Comparison of ENCODE assay signal across 8 cellular contexts in the genomic region with DNA sequence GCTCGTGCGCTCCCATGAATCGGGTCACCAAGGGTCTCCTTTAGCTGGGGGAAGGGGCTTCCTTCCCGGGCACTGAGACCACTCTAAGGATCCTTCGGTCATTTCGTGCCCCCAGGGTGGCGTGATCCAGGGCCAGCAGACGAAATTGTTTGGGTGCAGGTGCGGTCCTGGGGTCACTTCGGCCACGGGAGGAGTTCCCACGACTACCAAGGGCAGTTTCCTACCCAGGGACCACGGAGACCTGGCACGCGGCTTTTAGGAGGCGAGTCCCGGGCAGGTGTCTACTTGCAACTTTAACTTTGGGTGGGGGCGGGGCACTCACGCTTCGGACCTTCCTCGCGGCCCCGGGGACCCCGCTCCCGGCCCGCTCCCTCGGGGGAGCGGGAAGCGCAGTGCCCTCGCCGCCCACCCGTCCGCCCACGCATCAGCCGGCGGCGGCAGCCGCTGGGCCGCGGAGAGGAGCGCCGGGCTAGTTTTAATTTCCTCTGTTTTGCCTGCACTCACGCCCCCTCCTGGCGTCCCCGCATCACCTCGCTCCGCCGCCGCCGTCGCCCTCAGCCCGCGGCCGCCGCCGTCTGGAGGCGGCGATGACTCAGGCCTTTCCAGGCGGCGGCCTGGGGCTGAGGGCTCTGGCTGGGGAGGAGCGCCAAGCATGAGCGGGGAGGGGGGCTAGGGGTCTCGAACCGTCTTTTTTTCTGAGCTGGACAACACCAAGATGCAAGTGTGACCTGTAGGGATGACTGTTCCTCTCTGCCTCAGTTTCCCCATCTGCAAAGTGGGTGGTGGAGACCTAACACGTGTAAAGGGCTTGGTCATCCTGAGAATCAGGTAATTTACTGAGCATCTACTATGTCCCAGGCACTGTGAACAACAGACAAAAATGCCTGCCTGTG. TPM values are rescaled to one million over a fixed set of nuclear protein-coding genes. Genes with fewer than 3 reads are reported as not detected.
A peak's percentile ranks its signal among the peaks of the same experiment; 100 is the strongest.
DNase-seq lines count a peak whose midpoint lies in the region; ATAC-seq, FAIRE-seq and TF ChIP-seq lines count a peak whose summit lies in the region.

No MANE protein-coding gene starts in this region.

- no peak overlapping the region for H3K23ac ChIP-seq in IMR-90 (ENCODE audit: low read depth, low read length)

- DNase-seq in ELR (ENCODE audit: low read depth) (peak; percentile 88), IMR-90 (peak; percentile 77), SJSA1 (ENCODE audit: low read depth in 1 of 2, low spot score in 2 of 2) (peak; percentile 81 to 83), activated gamma-delta T cell treated with Interleukin-2 at 50 U/mL for 16 hours (peak; percentile 77), frontal cortex (ENCODE audit: low spot score in 2 of 2) (peak; percentile 68 to 78), ovary (peak; percentile 36 to 68 (median 47)), testis (peak; percentile 79), NCI-H2081 (lab: John Stamatoyannopoulos, UW) (no peak)

- peak overlapping the region; percentile 22 for H2BK5ac ChIP-seq in IMR-90 (ENCODE audit: low read depth, low read length, poor library complexity, severe bottlenecking)

- H3K27me3 ChIP-seq in IMR-90 (ENCODE audit: control insufficient read depth, insufficient read depth, low read length) (peaks cover 16% of the 10 kb centered on the region), SJSA1 (replicated peaks) (peaks cover 20% of the 10 kb centered on the region), ovary (no peaks in the 10 kb centered on the region), testis (no peaks in the 10 kb centered on the region)

- H3K18ac ChIP-seq in IMR-90 (ENCODE audit: low read depth, low read length) = peak overlapping the region; percentile 71; the same call in 1 of the 2 replicates

- CTCF ChIA-PET in IMR-90 (lab: Yijun Ruan, JAX) = no interaction called here

- peak overlapping the region; percentile 22; the same call in 1 of the 2 replicates for H2BK20ac ChIP-seq in IMR-90 (ENCODE audit: low read depth, low read length)

- H2BK120ac ChIP-seq in IMR-90 (ENCODE audit: low read depth, low read length) = peak overlapping the region; percentile 12

- H3K4ac ChIP-seq in IMR-90 (ENCODE audit: low read depth, low read length) = peak overlapping the region; percentile 52

- peak overlapping the region; percentile 68 for H2AK9ac ChIP-seq in IMR-90 (replicated peaks; ENCODE audit: low read depth, low read length, poor library complexity)

- H3K56ac ChIP-seq in IMR-90 (ENCODE audit: extremely low read depth, insufficient read depth, low read length) = no peak overlapping the region

- TF ChIP-seq EP300 in ovary (IDR thresholded peaks at IDR 0.05) = no peak

- dilution Hi-C loops in IMR-90 (cut with HindIII; ENCODE audit: low sequenced_read_pairs, unreplicated experiment) = no loop called here

- TF ChIP-seq POLR2A in IMR-90 (IDR thresholded peaks at IDR 0.05; ENCODE audit: low read depth, low read length) (no peak), ovary (IDR thresholded peaks at IDR 0.05) (no peak), testis (IDR thresholded peaks at IDR 0.05) (no peak)

- H3K4me3 ChIP-seq in IMR-90 (ENCODE audit: insufficient read depth, low read depth, low read length) (peak overlapping the region; percentile 52), SJSA1 (peak overlapping the region; percentile 26), ovary (peak overlapping the region; percentile 27), testis (peak overlapping the region; percentile 51 to 53)

- H3K14ac ChIP-seq in IMR-90 (replicated peaks; ENCODE audit: low read depth, low read length) = no peak overlapping the region

- no peaks in the 10 kb centered on the region; a peak in 1 of 4 replicates for H3K79me1 ChIP-seq in IMR-90 (ENCODE audit: low read depth in 1 of 2, low read length in 2 of 2)

- ATAC-seq in IMR-90 (ENCODE audit: low read depth) = peak; percentile 84

- H3K9me1 ChIP-seq in IMR-90 (ENCODE audit: insufficient read depth, low read length) = peaks cover 9% of the 10 kb centered on the region; the same call in 1 of the 2 replicates

- H4K8ac ChIP-seq in IMR-90 (ENCODE audit: low read depth in 2 of 2, low read length in 2 of 2) = peak overlapping the region; percentile 74 to 75; a peak in 1 of 4 replicates

- TF ChIP-seq CTCF in IMR-90 (conservative IDR thresholded peaks at IDR 0.05; ENCODE audit: low read depth, low read length) = peak; percentile 66
- TF ChIP-seq CTCF in ovary (IDR thresholded peaks at IDR 0.05) = peak in 1 of 3 donors; percentile 29
- peak; percentile 29 to 62 (median 50) for TF ChIP-seq CTCF in testis (IDR thresholded peaks at IDR 0.05)

- WGBS in IMR-90 (ENCODE audit: extremely low coverage in 2 of 2, insufficient read length in 1 of 2), 2 experiments = 0% methylated on average over 23 of the region's 65 CpGs; no CpG with 5 or more reads in 1 of the 2 experiments
- WGBS in ovary, 3 donors = 0 to 2% (median 1%) methylated on average over 59 to 65 of the region's 65 CpGs
- WGBS in testis, 2 donors = 1 to 9% methylated on average over 1 to 24 of the region's 65 CpGs

- H2AFZ ChIP-seq in IMR-90 (replicated peaks; ENCODE audit: low read length, poor library complexity) = peak overlapping the region; percentile 89

- in situ Hi-C loops in IMR-90 (cut with MboI; ENCODE audit: low sequenced_read_pairs) = loop anchor here (5.0 kb wide), 1 partner anchor 42 kb away; no protein-coding TSS in a partner anchor

- H3K36me3 ChIP-seq in IMR-90 (ENCODE audit: control insufficient read depth, insufficient read depth, low read length) = no peaks in the 10 kb centered on the region
- H3K36me3 ChIP-seq in SJSA1 = no peaks in the 10 kb centered on the region
- H3K36me3 ChIP-seq in ovary = no peaks in the 10 kb centered on the region
- H3K36me3 ChIP-seq in testis (ENCODE audit: low read depth, missing control alignments) = no peaks in the 10 kb centered on the region

- no TSS peak for BruUV-seq in IMR-90 (replicated peaks; lab: Mats Ljungman, UMichigan)

- peak overlapping the region; percentile 61; the same call in 1 of the 2 replicates for H4K5ac ChIP-seq in IMR-90 (ENCODE audit: low read depth, low read length)

- no peak for FAIRE-seq in frontal cortex (lab: Jason Lieb, UNC)

- H3K4me1 ChIP-seq in IMR-90 (ENCODE audit: control insufficient read depth, insufficient read depth, low read length) (peaks cover 2% of the 10 kb centered on the region; the same call in 1 of the 2 replicates), SJSA1 (replicated peaks) (peaks cover 10% of the 10 kb centered on the region), ovary (ENCODE audit: insufficient read depth) (peaks cover 3% of the 10 kb centered on the region), testis (peaks cover 4% of the 10 kb centered on the region)

- intact Hi-C loops in IMR-90 (cut with micrococcal nuclease) (loop anchor here (5.0 to 10.0 kb wide), 2 partner anchors 290 to 777 kb away; a partner anchor contains a TSS), ovary (cut with DNase I) (no loop called here), testis (cut with DNase I; ENCODE audit: low total_unique reads) (no loop called here)

- H4K91ac ChIP-seq in IMR-90 (ENCODE audit: insufficient read depth, low read depth, low read length) = peak overlapping the region; percentile 30; the same call in 1 of the 2 replicates

- H2AK5ac ChIP-seq in IMR-90 (ENCODE audit: low read depth, low read length) = peak overlapping the region; percentile 90

- H3K4me2 ChIP-seq in IMR-90 (ENCODE audit: low read depth, low read length) = peak overlapping the region; percentile 89

- H4K20me1 ChIP-seq in IMR-90 (ENCODE audit: insufficient read depth, low read length) = no peaks in the 10 kb centered on the region

- H3K27ac ChIP-seq in IMR-90 (ENCODE audit: insufficient read depth, low read length) (no peak overlapping the region), SJSA1 (no peak overlapping the region), ovary (no peak overlapping the region), testis (no peak overlapping the region)

- H3K9me3 ChIP-seq in IMR-90 (ENCODE audit: control insufficient read depth, insufficient read depth, low read length) (no peaks in the 10 kb centered on the region), SJSA1 (replicated peaks) (no peaks in the 10 kb centered on the region), ovary (no peaks in the 10 kb centered on the region), testis (no peaks in the 10 kb centered on the region)

- H2BK15ac ChIP-seq in IMR-90 (ENCODE audit: low read depth, low read length) = 0 out of 3 replicates have a peak overlapping the region, but pooled peaks have one; percentile 95

- POLR2A ChIA-PET in IMR-90 (lab: Charles Lee; ENCODE audit: unreplicated experiment) = no interaction called here

- peak; percentile 53 for TF ChIP-seq RAD21 in IMR-90 (IDR thresholded peaks at IDR 0.05; ENCODE audit: low read length)

- H3K9ac ChIP-seq in IMR-90 (ENCODE audit: low read depth, low read length) = 0 out of 2 replicates have a peak overlapping the region, but pooled peaks have one; percentile 30

TF ChIP-seq in IMR-90, 13 proteins besides CTCF, POLR2A, EP300 and RAD21:
- TF ChIP-seq NFE2L2 (IDR thresholded peaks at IDR 0.05; ENCODE audit: low read depth, low read length) = peak; percentile 87
- peak; percentile 77; the same call in 1 of the 2 replicates for TF ChIP-seq MAZ (IDR thresholded peaks at IDR 0.05; ENCODE audit: borderline replicate concordance, low read depth, low read length)
- TF ChIP-seq BHLHE40 (IDR thresholded peaks at IDR 0.05; ENCODE audit: low read depth, low read length) = 0 out of 2 replicates have a peak, but pooled peaks have one; percentile 2
- TF ChIP-seq SMC3 (IDR thresholded peaks at IDR 0.05; ENCODE audit: low read depth, low read length) = peak; percentile 45
- TF ChIP-seq RCOR1 (IDR thresholded peaks at IDR 0.05; ENCODE audit: insufficient replicate concordance, low read length) = peak; percentile 7
- no peak for TF ChIP-seq CEBPB (IDR thresholded peaks at IDR 0.05; ENCODE audit: low read depth, low read length)
- TF ChIP-seq MAFK (IDR thresholded peaks at IDR 0.05; ENCODE audit: low read depth, low read length) = 0 out of 2 replicates have a peak, but pooled peaks have one; percentile 20
- TF ChIP-seq FOS (IDR thresholded peaks at IDR 0.05; ENCODE audit: low read depth, low read length) = peak; percentile 81
- TF ChIP-seq MXI1 (IDR thresholded peaks at IDR 0.05; ENCODE audit: borderline replicate concordance, low read depth, low read length) = no peak

RNA-seq across cellular contexts. Expression of a gene that starts 21.8 kb away (rescaled TPM):
- 2.2 and 2.7 TPM in 2 replicates for total RNA-seq in IMR-90 (2012; rRNA removed)
- polyA plus RNA-seq in IMR-90 (2012; rRNA removed) = 5.1 and 6.2 TPM in 2 replicates
- polyA plus RNA-seq in IMR-90 (2012; cell fraction: cytosol; rRNA removed) = 4.7 and 7.9 TPM in 2 replicates
- 1.7 and 2.0 TPM in 2 replicates for polyA plus RNA-seq in IMR-90 (2012; cell fraction: nucleus; rRNA removed; ENCODE audit: low replicate concordance)
- total RNA-seq in SJSA1 (2014; rRNA removed; shearing (Covaris generic)) = 0.11 TPM in 1 of 2 replicates, not detected in the other
- total RNA-seq in frontal cortex = 86.4 TPM
- 10 to 100 TPM in 5 of 7 donors, 1 to 10 TPM in 2; 3.9 to 19.3 (median 13.2) TPM for total RNA-seq in ovary
- 1 to 10 TPM; 4.0 to 7.1 TPM for polyA plus RNA-seq in ovary
- total RNA-seq in testis = 10 to 100 TPM; 15.9 to 22.5 TPM
- polyA plus RNA-seq in testis (ENCODE audit: insufficient read depth, low read depth, low replicate concordance) = 27.0 TPM

Comparison
In these comparisons a context has a peak if more than half of its experiments do, and no peak if none do; other contexts are left out.
1. DNase-seq: peak in ELR (single experiment), IMR-90 (single experiment), SJSA1 (2 of 2), activated gamma-delta T cell treated with Interleukin-2 at 50 U/mL for 16 hours (single experiment), frontal cortex (2 of 2), ovary (5 of 5) and testis (single experiment); none in NCI-H2081 (0 of 2).
2. Peak in every context shown above with its lines, with median percentiles within 50 percentile points of each other: H3K4me3 ChIP-seq.